ENCODE assay signal across 9 cellular contexts in the genomic region with DNA sequence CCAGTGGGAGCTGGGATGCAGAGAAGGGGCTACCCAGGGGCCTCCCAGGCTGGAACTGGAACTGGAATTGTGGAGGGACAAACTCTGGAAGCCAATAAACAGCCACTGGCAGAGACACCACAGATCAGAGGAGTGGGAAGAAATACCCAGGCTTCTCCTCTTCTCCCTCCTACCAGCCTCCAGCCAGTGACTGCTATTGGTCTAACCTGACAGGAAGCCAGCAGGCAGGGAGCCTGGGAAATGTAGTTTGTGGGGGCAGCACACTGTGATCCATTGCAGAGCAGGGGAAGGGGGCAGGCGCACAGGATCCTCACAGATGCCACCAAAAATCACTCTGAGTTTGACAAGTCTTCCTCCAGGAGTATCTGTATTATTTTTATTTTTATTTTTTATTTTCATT. TPM values are rescaled to one million over a fixed set of nuclear protein-coding genes. Genes with fewer than 3 reads are reported as not detected.
A peak's percentile ranks its signal among the peaks of the same experiment; 100 is the strongest.
DNase-seq lines count a peak whose midpoint lies in the region; ATAC-seq and TF ChIP-seq lines count a peak whose summit lies in the region.
"Had no signal": no experiment of that assay in that cellular context is flagged by ENCODE, and none has a peak within 500 bp of the region (broad histone marks: within the 10 kb centered on the region; RNA-seq: fewer than 3 reads in every experiment).

No MANE protein-coding gene starts in this region.

- in situ Hi-C loops in mammary epithelial cell (cut with MboI; ENCODE audit: low sequenced_read_pairs in 2 of 2), result no loop called here
- in situ Hi-C loops in brain microvascular endothelial cell (cut with HindIII; ENCODE audit: low pct_ligation_motif_present, low sequenced_read_pairs), result no loop called here

- POLR2A ChIA-PET in MCF 10A (lab: Yijun Ruan, JAX), result no interaction called here

- H3K4me3 ChIP-seq in mammary epithelial cell (replicated peaks in 1 of 3; ENCODE audit: insufficient read depth in 1 of 3, low read depth in 2 of 3, low read length in 3 of 3) (no peak overlapping the region), brain microvascular endothelial cell (ENCODE audit: low read depth, low read length) (no peak overlapping the region)

- H3K4me1 ChIP-seq in mammary epithelial cell (ENCODE audit: insufficient read depth, low read length), result no peaks in the 10 kb centered on the region

- no peaks in the 10 kb centered on the region for H3K9me3 ChIP-seq in mammary epithelial cell (replicated peaks; ENCODE audit: insufficient read depth, low read length)

- BruUV-seq in MCF 10A (replicated peaks; lab: Mats Ljungman, UMichigan) (no TSS peak), mammary epithelial cell (replicated peaks; lab: Mats Ljungman, UMichigan) (no TSS peak)

- no peaks in the 10 kb centered on the region for H4K20me1 ChIP-seq in mammary epithelial cell (ENCODE audit: insufficient read depth, low read length)

- intact Hi-C loops in MCF 10A (cut with micrococcal nuclease) (no loop called here), mammary epithelial cell (cut with micrococcal nuclease) (no loop called here)

- peaks cover 74% of the 10 kb centered on the region for H3K27me3 Mint-ChIP-seq in MCF 10A (ENCODE audit: insufficient read depth, unreplicated experiment)

- dilution Hi-C loops in mammary epithelial cell (cut with HindIII; ENCODE audit: low sequenced_read_pairs), result loop anchor here (5.0 kb wide), 2 partner anchors 49 to 66 kb away; no protein-coding TSS in a partner anchor

- H3K27ac Mint-ChIP-seq in MCF 10A (ENCODE audit: low read depth, unreplicated experiment), result no peak overlapping the region
- H3K27ac Mint-ChIP-seq: activated naive CD4-positive, alpha-beta T cell treated with anti-CD3 and anti-CD28 coated beads, Interleukin-2, amount 50 U/mL, for 72 hours had no signal

- no peaks in the 10 kb centered on the region for H3K4me1 Mint-ChIP-seq in MCF 10A (ENCODE audit: insufficient read depth, unreplicated experiment)

- no peaks in the 10 kb centered on the region for H3K9me3 Mint-ChIP-seq in MCF 10A (ENCODE audit: unreplicated experiment)
- H3K9me3 Mint-ChIP-seq: activated naive CD4-positive, alpha-beta T cell treated with anti-CD3 and anti-CD28 coated beads, Interleukin-2, amount 50 U/mL, for 72 hours had no signal

- TF ChIP-seq CTCF in MCF 10A (IDR thresholded peaks at IDR 0.05; ENCODE audit: unreplicated experiment) (no peak), mammary epithelial cell (conservative IDR thresholded peaks at IDR 0.05 in 1 of 2, IDR thresholded peaks at IDR 0.05 in 1 of 2; ENCODE audit: extremely low read depth in 1 of 2, insufficient read depth in 1 of 2, low read depth in 1 of 2, low read length in 2 of 2) (no peak), brain microvascular endothelial cell (IDR thresholded peaks at IDR 0.05; ENCODE audit: low read depth, low read length, missing control alignments) (no peak)

- ATAC-seq in HG03439 (IDR thresholded peaks at IDR 0.05; ENCODE audit: unreplicated experiment), result no peak
- ATAC-seq in HG02973 (IDR thresholded peaks at IDR 0.05; ENCODE audit: unreplicated experiment), result no peak

- H3K27ac ChIP-seq in mammary epithelial cell (ENCODE audit: insufficient read depth, low read depth, low read length), result no peak overlapping the region
- no peak overlapping the region for H3K27ac ChIP-seq in brain microvascular endothelial cell

- no peak overlapping the region for H3K4me2 ChIP-seq in mammary epithelial cell (ENCODE audit: insufficient read depth, low read depth, low read length)

- H3K4me3 Mint-ChIP-seq in MCF 10A (ENCODE audit: unreplicated experiment), result no peak overlapping the region

- peak; percentile 32 for DNase-seq in MCF 10A (ENCODE audit: unreplicated experiment)
- no peak for DNase-seq in mammary epithelial cell
- DNase-seq in NCI-H2171 (lab: John Stamatoyannopoulos, UW), result peak; percentile 57
- DNase-seq in brain microvascular endothelial cell, result peak; percentile 11
- peak; percentile 24 for DNase-seq in superior temporal gyrus (ENCODE audit: extremely low spot score)
- no peak for DNase-seq in activated CD4-positive, CD25-positive, alpha-beta regulatory T cell (lab: John Stamatoyannopoulos, UW)

- no peaks in the 10 kb centered on the region for H3K36me3 Mint-ChIP-seq in MCF 10A (ENCODE audit: insufficient read depth, unreplicated experiment)
- H3K36me3 Mint-ChIP-seq: activated naive CD4-positive, alpha-beta T cell treated with anti-CD3 and anti-CD28 coated beads, Interleukin-2, amount 50 U/mL, for 72 hours had no signal

- no peak overlapping the region for H2AFZ ChIP-seq in mammary epithelial cell (ENCODE audit: low read depth, low read length)

- no peak overlapping the region for H3K9ac ChIP-seq in mammary epithelial cell (ENCODE audit: insufficient read depth, low read length)

- H3K27me3 ChIP-seq in mammary epithelial cell (ENCODE audit: insufficient read depth, low read length), result no peaks in the 10 kb centered on the region
- H3K27me3 ChIP-seq in brain microvascular endothelial cell (replicated peaks), result peaks cover 8% of the 10 kb centered on the region

- no peaks in the 10 kb centered on the region for H3K79me2 ChIP-seq in mammary epithelial cell (ENCODE audit: insufficient read depth, low read length)

- H3K36me3 ChIP-seq in mammary epithelial cell (ENCODE audit: insufficient read depth, low read length), result no peaks in the 10 kb centered on the region
- H3K36me3 ChIP-seq in brain microvascular endothelial cell (replicated peaks), result no peaks in the 10 kb centered on the region

- 36% methylated on average over 1 of the region's 1 CpG for WGBS in mammary epithelial cell (ENCODE audit: low coverage, missing lambda C conversion rate)

- CTCF ChIA-PET in MCF 10A (lab: Yijun Ruan, JAX) (interaction anchor here (1.5 kb wide), 1 partner anchor 48 kb away, joined by 3 read pairs; no protein-coding TSS in a partner anchor), mammary epithelial cell (lab: Charles Lee; ENCODE audit: low non-redundant PET) (no interaction called here)

RNA-seq across cellular contexts. Expression of a gene that starts 12.1 kb away (rescaled TPM):
- not detected in 2 replicates for total RNA-seq in MCF 10A (2022)
- not detected for total RNA-seq in mammary epithelial cell
- not detected for polyA plus RNA-seq in mammary epithelial cell
- not detected for polyA minus RNA-seq in mammary epithelial cell
- total RNA-seq: activated naive CD4-positive, alpha-beta T cell treated with anti-CD3 and anti-CD28 coated beads, Interleukin-2, amount 50 U/mL, for 72 hours had no signal

RNA-seq across cellular contexts. Expression of a gene that starts 26.9 kb away (rescaled TPM):
- total RNA-seq in MCF 10A (2022), result 70.5 and 79.2 TPM in 2 replicates
- total RNA-seq in mammary epithelial cell, result 10 to 100 TPM; 47.5 to 63.2 TPM
- 30.8 TPM for polyA plus RNA-seq in mammary epithelial cell
- polyA minus RNA-seq in mammary epithelial cell, result 119 TPM

Comparison
In these comparisons a context has a peak if more than half of its experiments do, and no peak if none do; other contexts are left out.
1. DNase-seq: peak in MCF 10A (single experiment), NCI-H2171 (single experiment), brain microvascular endothelial cell (single experiment) and superior temporal gyrus (single experiment); none in mammary epithelial cell (single experiment) and activated CD4-positive, CD25-positive, alpha-beta regulatory T cell (0 of 4).